Comparison of ENCODE assay signal across 8 cellular contexts in genomic region chr3:14178247-14179113, GRCh38. TPM values are rescaled to one million over a fixed set of nuclear protein-coding genes. Genes with fewer than 3 reads are reported as not detected.
A peak's percentile ranks its signal among the peaks of the same experiment; 100 is the strongest.
DNase-seq lines count a peak whose midpoint lies in the region; ATAC-seq and TF ChIP-seq lines count a peak whose summit lies in the region.

TSS of gene LSM3 (plus strand) at chr3:14178817. CDS start at chr3:14178861, 44 bp downstream.
TSS of gene XPC (minus strand) at chr3:14178601. CDS start at chr3:14178568, 33 bp downstream.

- H3K4me1 ChIP-seq in KMS-11 (ENCODE audit: low read depth, poor library complexity, severe bottlenecking): peaks cover 47% of the 10 kb centered on the region
- H3K4me1 ChIP-seq in Peyer's patch: peaks cover 0 to 39% (median 4%) of the 10 kb centered on the region in 4 donors
- no peaks in the 10 kb centered on the region for H3K4me1 ChIP-seq in esophagus (ENCODE audit: control insufficient read depth in 2 of 2, insufficient read depth in 2 of 2, low read length in 1 of 2)
- peaks cover 14% of the 10 kb centered on the region for H3K4me1 ChIP-seq in mucosa of stomach (ENCODE audit: control insufficient read depth, insufficient read depth, low read length)

- WGBS in esophagus, 2 donors: 0% methylated on average over 64 to 78 of the region's 78 CpGs

- no peaks in the 10 kb centered on the region for H3K36me3 ChIP-seq in KMS-11 (ENCODE audit: insufficient read depth)
- peaks cover 0 to 18% (median 0%) of the 10 kb centered on the region in 3 donors for H3K36me3 ChIP-seq in Peyer's patch
- no peaks in the 10 kb centered on the region for H3K36me3 ChIP-seq in esophagus (ENCODE audit: control insufficient read depth in 2 of 2, insufficient read depth in 2 of 2, low read length in 1 of 2)
- H3K36me3 ChIP-seq in mucosa of stomach (ENCODE audit: control insufficient read depth, insufficient read depth, low read length): no peaks in the 10 kb centered on the region

- no peak for TF ChIP-seq CTCF in KMS-11 (conservative IDR thresholded peaks at IDR 0.05; ENCODE audit: low read depth, low read length)
- peak in 2 of 6 experiments; percentile 23 for TF ChIP-seq CTCF in Peyer's patch (IDR thresholded peaks at IDR 0.05)

- H2AFZ ChIP-seq in KMS-11 (ENCODE audit: low read depth): peak within 1 kb of the TSS; percentile 71

- H3K27me3 ChIP-seq in KMS-11 (ENCODE audit: insufficient read depth, low read depth): no peaks in the 10 kb centered on the region
- H3K27me3 ChIP-seq in Peyer's patch: no peaks in the 10 kb centered on the region
- no peaks in the 10 kb centered on the region for H3K27me3 ChIP-seq in esophagus (ENCODE audit: control insufficient read depth in 1 of 2, insufficient read depth in 2 of 2, low read length in 2 of 2)
- no peaks in the 10 kb centered on the region for H3K27me3 ChIP-seq in mucosa of stomach (ENCODE audit: control insufficient read depth, insufficient read depth, low read length)

- peaks cover 21% of the 10 kb centered on the region for H3K79me2 ChIP-seq in KMS-11 (ENCODE audit: insufficient read depth, low read depth)

- no peaks in the 10 kb centered on the region for H4K20me1 ChIP-seq in KMS-11 (ENCODE audit: insufficient read depth)

- DNase-seq in DMS53 treated with DMSO at 0.1 percent for 48 hours (lab: John Stamatoyannopoulos, UW; ENCODE audit: unreplicated experiment): peak; percentile 63
- peak; percentile 95 to 99 (median 99) for DNase-seq in Peyer's patch
- DNase-seq in activated T-cell treated with anti-CD3 and anti-CD28 coated beads, Interleukin-2, amount 50 U/mL, for 48 hours: peak; percentile 99
- peak; percentile 95 to 97 for DNase-seq in stimulated activated CD8-positive, alpha-beta memory T cell treated with anti-CD3 and anti-CD28 coated beads, Interleukin-7, amount 100 ng/mL, for 1 hour (ENCODE audit: low read depth in 2 of 2)

- H3K9ac ChIP-seq in KMS-11 (peak within 1 kb of the TSS; percentile 76), mucosa of stomach (ENCODE audit: low read length) (peak within 1 kb of the TSS; percentile 88)

- H3K4me3 ChIP-seq in KMS-11 (IDR thresholded peaks at IDR 0.05; ENCODE audit: insufficient read depth, low read depth, low read length): no peak within 1 kb of the TSS
- peak within 1 kb of the TSS; percentile 74 to 92 (median 84) for H3K4me3 ChIP-seq in Peyer's patch
- peak within 1 kb of the TSS; percentile 77 to 90 for H3K4me3 ChIP-seq in esophagus (ENCODE audit: low read depth in 1 of 2, low read length in 2 of 2)
- peak within 1 kb of the TSS; percentile 93 for H3K4me3 ChIP-seq in mucosa of stomach (ENCODE audit: low read length)

- ATAC-seq in GM21737 (IDR thresholded peaks at IDR 0.05; ENCODE audit: unreplicated experiment): peak; percentile 90

- peak within 1 kb of the TSS; percentile 78 for H3K4me2 ChIP-seq in KMS-11

- H3K27ac ChIP-seq in KMS-11: peak within 1 kb of the TSS; percentile 57
- peak within 1 kb of the TSS; percentile 95 to 97 (median 96) for H3K27ac ChIP-seq in Peyer's patch
- H3K27ac ChIP-seq in esophagus (ENCODE audit: low read depth in 2 of 2, low read length in 1 of 2): peak within 1 kb of the TSS; percentile 96 to 98

- TF ChIP-seq POLR2A in Peyer's patch (IDR thresholded peaks at IDR 0.05): peak; percentile 93 to 98

- no peaks in the 10 kb centered on the region for H3K9me3 ChIP-seq in Peyer's patch
- no peaks in the 10 kb centered on the region for H3K9me3 ChIP-seq in esophagus (ENCODE audit: control insufficient read depth in 2 of 2, insufficient read depth in 1 of 2, low read depth in 1 of 2, low read length in 1 of 2)
- no peaks in the 10 kb centered on the region for H3K9me3 ChIP-seq in mucosa of stomach (ENCODE audit: control insufficient read depth, low read length)

RNA-seq across cellular contexts. Expression of gene LSM3, which starts in this region (rescaled TPM):
- total RNA-seq in Peyer's patch: 10 to 100 TPM in 1 of 4 donors, 1 to 10 TPM in 3; 4.6 to 10.7 (median 7.0) TPM
- polyA plus RNA-seq in esophagus: 10 to 100 TPM in 1 of 2 donors, 1 to 10 TPM in 1; 5.3 to 10.8 TPM

RNA-seq across cellular contexts. Expression of gene XPC, which starts in this region (rescaled TPM):
- total RNA-seq in Peyer's patch: 10 to 100 TPM; 46.1 to 88.3 (median 78.6) TPM
- 10 to 100 TPM; 12.1 to 12.6 TPM for polyA plus RNA-seq in esophagus
